In the genomic region with DNA sequence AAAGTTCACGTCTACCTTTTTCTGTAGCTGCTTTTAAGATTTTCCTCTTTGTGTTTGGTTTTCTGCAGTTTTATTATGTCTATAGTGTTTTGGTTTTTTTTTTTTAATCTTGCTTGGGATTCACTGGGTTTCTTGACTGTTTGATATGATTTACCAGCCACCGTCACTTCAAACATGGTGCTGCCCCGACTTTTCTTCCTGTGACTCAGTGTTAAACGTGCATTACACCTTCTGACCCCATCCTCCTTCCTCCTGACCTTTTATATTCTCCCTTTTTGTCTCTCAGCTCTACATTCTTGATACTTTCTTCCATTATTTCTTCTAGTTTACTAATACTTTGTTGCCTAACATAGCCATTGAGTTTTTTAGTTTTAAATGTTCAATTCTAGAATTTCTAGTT, we compare ENCODE assay signal across 25 cellular contexts.
DNase-seq lines count a peak whose midpoint lies in the region; ATAC-seq and TF ChIP-seq lines count a peak whose summit lies in the region.
"Had no signal": no experiment of that assay in that cellular context is flagged by ENCODE, and none has a peak within 500 bp of the region (broad histone marks: within the 10 kb centered on the region; RNA-seq: fewer than 3 reads in every experiment).

No MANE protein-coding gene starts in this region.

- H3K9me3 Mint-ChIP-seq in activated T-cell treated with anti-CD3 and anti-CD28 coated beads, Interleukin-2, amount 50 U/mL, for 72 hours, result no peaks in the 10 kb centered on the region
- H3K9me3 Mint-ChIP-seq in H9 (peaks cover 0 to 7% of the 10 kb centered on the region in 2 experiments; a peak in 2 of 5 replicates), osteocyte (ENCODE audit: unreplicated experiment) (no peaks in the 10 kb centered on the region)
- no peaks in the 10 kb centered on the region for H3K9me3 Mint-ChIP-seq in activated T-helper 2 cell treated with anti-CD3 and anti-CD28 coated beads, Interferon-gamma antibody, Interleukin-2, Interleukin-4, amounts not matched to agents 10 μg/mL and 5 μg/mL and 100 μg/mL, durations not matched to agents 14 hours and 24 hours and 36 hours

- no peak overlapping the region for H4K91ac ChIP-seq in H9 (ENCODE audit: insufficient read length, low read depth, low read length)

- no peak overlapping the region for H2BK120ac ChIP-seq in H9 (ENCODE audit: low read depth, low read length, poor library complexity, severe bottlenecking)

- H3K4me2 ChIP-seq in H9 (ENCODE audit: insufficient read depth, insufficient read length, low read length), result no peak overlapping the region
- H3K4me2 ChIP-seq: smooth muscle cell had no signal

- H2BK15ac ChIP-seq in H9 (ENCODE audit: low read depth, low read length), result no peak overlapping the region

- intact Hi-C loops in activated T-helper 2 cell treated with anti-CD3 and anti-CD28 coated beads, Interferon-gamma antibody, Interleukin-2, Interleukin-4, amounts not matched to agents 10 μg/mL and 5 μg/mL and 100 μg/mL, durations not matched to agents 14 hours and 24 hours and 36 hours (cut with micrococcal nuclease), result loop anchor here (1.0 kb wide), 1 partner anchor 9 kb away; no protein-coding TSS in a partner anchor
- intact Hi-C loops in posterior vena cava (cut with DNase I), result loop anchor here in 1 of 2 donors (10.0 kb wide), 1 partner anchor 52 kb away; no protein-coding TSS in a partner anchor

- H3K23ac ChIP-seq in H9 (ENCODE audit: insufficient read length, low read depth, low read length), result no peak overlapping the region

- no peak overlapping the region for H3K4ac ChIP-seq in H9 (ENCODE audit: low read depth, low read length)

- H3K27me3 Mint-ChIP-seq in activated T-cell treated with anti-CD3 and anti-CD28 coated beads, Interleukin-2, amount 50 U/mL, for 72 hours (ENCODE audit: low read depth), result no peaks in the 10 kb centered on the region
- H3K27me3 Mint-ChIP-seq in H9 (ENCODE audit: low read depth) (no peaks in the 10 kb centered on the region), osteocyte (ENCODE audit: unreplicated experiment) (no peaks in the 10 kb centered on the region)
- H3K27me3 Mint-ChIP-seq in activated T-helper 2 cell treated with anti-CD3 and anti-CD28 coated beads, Interferon-gamma antibody, Interleukin-2, Interleukin-4, amounts not matched to agents 10 μg/mL and 5 μg/mL and 100 μg/mL, durations not matched to agents 14 hours and 24 hours and 36 hours (ENCODE audit: low read depth), result no peaks in the 10 kb centered on the region

- H3K9ac ChIP-seq in H9 (ENCODE audit: extremely low read depth, insufficient read length, low read length), result no peak overlapping the region

- no peak overlapping the region for H3K18ac ChIP-seq in H9 (ENCODE audit: insufficient read length, low read depth, low read length)

- peaks cover 57% of the 10 kb centered on the region for H3K4me1 Mint-ChIP-seq in activated T-cell treated with anti-CD3 and anti-CD28 coated beads, Interleukin-2, amount 50 U/mL, for 72 hours (ENCODE audit: low read depth)
- H3K4me1 Mint-ChIP-seq in H9 (peaks cover 18 to 20% of the 10 kb centered on the region in 2 experiments), osteocyte (ENCODE audit: unreplicated experiment) (peaks cover 65% of the 10 kb centered on the region)
- peaks cover 48% of the 10 kb centered on the region for H3K4me1 Mint-ChIP-seq in activated T-helper 2 cell treated with anti-CD3 and anti-CD28 coated beads, Interferon-gamma antibody, Interleukin-2, Interleukin-4, amounts not matched to agents 10 μg/mL and 5 μg/mL and 100 μg/mL, durations not matched to agents 14 hours and 24 hours and 36 hours (ENCODE audit: low read depth)

- no peaks in the 10 kb centered on the region for H4K20me1 ChIP-seq in H9 (ENCODE audit: control insufficient read depth, insufficient read depth, insufficient read length)

- H3K23me2 ChIP-seq in H9 (ENCODE audit: insufficient read length, low read depth, low read length, poor library complexity, severe bottlenecking), result no peaks in the 10 kb centered on the region

- no peak overlapping the region for H2AK5ac ChIP-seq in H9 (ENCODE audit: insufficient read length, low read length)

- H2BK20ac ChIP-seq in H9 (ENCODE audit: low read depth, low read length, poor library complexity, severe bottlenecking), result no peak overlapping the region

- H4K8ac ChIP-seq in H9 (replicated peaks; ENCODE audit: insufficient read length, low read depth, low read length), result no peak overlapping the region

- H3K27ac ChIP-seq in H9 (ENCODE audit: insufficient read length, low read depth, low read length), result no peak overlapping the region
- no peak overlapping the region for H3K27ac ChIP-seq in brain microvascular endothelial cell
- H3K27ac ChIP-seq: epithelial cell of prostate, stomach had no signal

- no peak overlapping the region for H3K4me3 ChIP-seq in brain microvascular endothelial cell (ENCODE audit: low read depth, low read length)
- H3K4me3 ChIP-seq: lung, smooth muscle cell, stomach, tibial nerve had no signal

- no peaks in the 10 kb centered on the region for H3K9me3 ChIP-seq in H9 (ENCODE audit: control insufficient read depth, low read depth, low read length)
- H3K9me3 ChIP-seq: stomach, tibial nerve had no signal

- WGBS in H9 (ENCODE audit: extremely low coverage, insufficient read length, low lambda C conversion rate), result no CpG with 5 or more reads among the region's 4 CpGs

- no peak overlapping the region for H3K56ac ChIP-seq in H9 (ENCODE audit: insufficient read length, low read depth, low read length)

- peaks cover 3% of the 10 kb centered on the region; the same call in 1 of the 2 replicates for H3K4me1 ChIP-seq in H9 (ENCODE audit: insufficient read depth, low read length)

- no peaks in the 10 kb centered on the region for H3K79me1 ChIP-seq in H9 (ENCODE audit: insufficient read depth, low read depth, low read length, poor library complexity, severe bottlenecking)

- no peak overlapping the region for H2BK12ac ChIP-seq in H9 (ENCODE audit: insufficient read length, low read depth, low read length)

- H2AFZ ChIP-seq in H9 (ENCODE audit: low read length), result no peak overlapping the region

- H3K36me3 Mint-ChIP-seq in activated T-cell treated with anti-CD3 and anti-CD28 coated beads, Interleukin-2, amount 50 U/mL, for 72 hours (ENCODE audit: insufficient read depth in 2 of 2), result peaks cover 8 to 12% of the 10 kb centered on the region in 2 donors
- peaks cover 29 to 35% (median 32%) of the 10 kb centered on the region in 3 experiments; a peak in 6 of 7 replicates for H3K36me3 Mint-ChIP-seq in H9 (ENCODE audit: insufficient read depth in 1 of 3, low read depth in 3 of 3)
- peaks cover 24% of the 10 kb centered on the region for H3K36me3 Mint-ChIP-seq in activated T-helper 2 cell treated with anti-CD3 and anti-CD28 coated beads, Interferon-gamma antibody, Interleukin-2, Interleukin-4, amounts not matched to agents 10 μg/mL and 5 μg/mL and 100 μg/mL, durations not matched to agents 14 hours and 24 hours and 36 hours (ENCODE audit: low read depth)
- peaks cover 20% of the 10 kb centered on the region for H3K36me3 Mint-ChIP-seq in osteocyte (ENCODE audit: unreplicated experiment)

- in situ Hi-C loops in brain microvascular endothelial cell (cut with HindIII; ENCODE audit: low pct_ligation_motif_present, low sequenced_read_pairs), result no loop called here

- TF ChIP-seq CTCF in H9 (conservative IDR thresholded peaks at IDR 0.05) (no peak), osteocyte (IDR thresholded peaks at IDR 0.05) (no peak), brain microvascular endothelial cell (IDR thresholded peaks at IDR 0.05; ENCODE audit: low read depth, low read length, missing control alignments) (no peak)

- peaks cover 2% of the 10 kb centered on the region; the same call in 1 of the 2 replicates for H3K79me2 ChIP-seq in H9 (ENCODE audit: insufficient read depth, low read length)

- no peak overlapping the region for H4K5ac ChIP-seq in H9 (ENCODE audit: insufficient read length, low read depth, low read length)

- H3K14ac ChIP-seq in H9 (ENCODE audit: insufficient read depth, low read length), result no peak overlapping the region

- H2BK5ac ChIP-seq in H9 (ENCODE audit: insufficient read length, low read length), result no peak overlapping the region

- peak overlapping the region; percentile 62 to 84 for H3K4me3 Mint-ChIP-seq in activated T-cell treated with anti-CD3 and anti-CD28 coated beads, Interleukin-2, amount 50 U/mL, for 72 hours
- H3K4me3 Mint-ChIP-seq in H9, result no peak overlapping the region
- H3K4me3 Mint-ChIP-seq in activated T-helper 2 cell treated with anti-CD3 and anti-CD28 coated beads, Interferon-gamma antibody, Interleukin-2, Interleukin-4, amounts not matched to agents 10 μg/mL and 5 μg/mL and 100 μg/mL, durations not matched to agents 14 hours and 24 hours and 36 hours (ENCODE audit: low read depth), result peak overlapping the region; percentile 3
- H3K4me3 Mint-ChIP-seq in osteocyte (ENCODE audit: unreplicated experiment), result no peak overlapping the region

- H3K27me3 ChIP-seq in H9 (ENCODE audit: insufficient read depth, low read length), result no peaks in the 10 kb centered on the region
- no peaks in the 10 kb centered on the region for H3K27me3 ChIP-seq in brain microvascular endothelial cell (replicated peaks)
- H3K27me3 ChIP-seq: stomach, tibial nerve had no signal

- H3K27ac Mint-ChIP-seq in activated T-cell treated with anti-CD3 and anti-CD28 coated beads, Interleukin-2, amount 50 U/mL, for 72 hours, result peak overlapping the region; percentile 98
- H3K27ac Mint-ChIP-seq in H9 (peak overlapping the region in 2 of 3 experiments; percentile 4 to 7; a peak in 2 of 7 replicates), osteocyte (ENCODE audit: unreplicated experiment) (peak overlapping the region; percentile 4)
- peak overlapping the region; percentile 81 for H3K27ac Mint-ChIP-seq in activated T-helper 2 cell treated with anti-CD3 and anti-CD28 coated beads, Interferon-gamma antibody, Interleukin-2, Interleukin-4, amounts not matched to agents 10 μg/mL and 5 μg/mL and 100 μg/mL, durations not matched to agents 14 hours and 24 hours and 36 hours

- H3K36me3 ChIP-seq in brain microvascular endothelial cell (replicated peaks), result peaks cover 3% of the 10 kb centered on the region

- peak; percentile 29 to 46 for DNase-seq in activated T-cell treated with anti-CD3 and anti-CD28 coated beads, Interleukin-2, amount 50 U/mL, for 72 hours
- no peak for DNase-seq in activated T-cell treated with anti-CD3 and anti-CD28 coated beads for 4 hours
- no peak for DNase-seq in H9
- no peak for DNase-seq in activated T-helper 2 cell treated with anti-CD3 and anti-CD28 coated beads, Interferon-gamma antibody, Interleukin-2, Interleukin-4, amounts not matched to agents 10 μg/mL and 5 μg/mL and 100 μg/mL, durations not matched to agents 14 hours and 24 hours and 36 hours (ENCODE audit: low spot score)
- DNase-seq in osteocyte (ENCODE audit: extremely low spot score, unreplicated experiment), result no peak
- DNase-seq in EL, result no peak
- DNase-seq in posterior vena cava (ENCODE audit: low spot score), result no peak
- DNase-seq in brain microvascular endothelial cell, result no peak
- DNase-seq: effector CD4-positive, alpha-beta T cell; glutamatergic neuron; HCEC 1CT; NCI-H1092; NCI-H187; NCI-H2171 treated with DMSO at 0.1 percent for 48 hours; NCI-H524; occipital lobe; SIG-M5; stimulated activated CD4-positive, alpha-beta T cell treated with anti-CD3 and anti-CD28 coated beads, Interleukin-4, amount 100 ng/mL, for 1 hour; stomach had no signal

- ATAC-seq in activated T-cell treated with anti-CD3 and anti-CD28 coated beads, Interleukin-2, amount 50 U/mL, for 72 hours (replicated peaks in 1 of 2), result peak; percentile 86
- ATAC-seq: HepG2, Panc1 had no signal

- no peak overlapping the region for H3T11ph ChIP-seq in H9 (ENCODE audit: low read length)

Comparison
In these comparisons a context has a peak if more than half of its experiments do, and no peak if none do; other contexts are left out.
1. DNase-seq: peak in activated T-cell treated with anti-CD3 and anti-CD28 coated beads, Interleukin-2, amount 50 U/mL, for 72 hours (2 of 2); none in activated T-cell treated with anti-CD3 and anti-CD28 coated beads for 4 hours (single experiment), H9 (single experiment), activated T-helper 2 cell treated with anti-CD3 and anti-CD28 coated beads, Interferon-gamma antibody, Interleukin-2, Interleukin-4, amounts not matched to agents 10 μg/mL and 5 μg/mL and 100 μg/mL, durations not matched to agents 14 hours and 24 hours and 36 hours (single experiment), osteocyte (single experiment), EL (single experiment), posterior vena cava (single experiment) and brain microvascular endothelial cell (single experiment).
2. H3K27ac Mint-ChIP-seq: peak in every context shown above with its lines; median percentile 98 in activated T-cell treated with anti-CD3 and anti-CD28 coated beads, Interleukin-2, amount 50 U/mL, for 72 hours; 81 in activated T-helper 2 cell treated with anti-CD3 and anti-CD28 coated beads, Interferon-gamma antibody, Interleukin-2, Interleukin-4, amounts not matched to agents 10 μg/mL and 5 μg/mL and 100 μg/mL, durations not matched to agents 14 hours and 24 hours and 36 hours; 6 in H9; 4 in osteocyte.
3. H3K4me3 Mint-ChIP-seq: peak in activated T-cell treated with anti-CD3 and anti-CD28 coated beads, Interleukin-2, amount 50 U/mL, for 72 hours (2 of 2) and activated T-helper 2 cell treated with anti-CD3 and anti-CD28 coated beads, Interferon-gamma antibody, Interleukin-2, Interleukin-4, amounts not matched to agents 10 μg/mL and 5 μg/mL and 100 μg/mL, durations not matched to agents 14 hours and 24 hours and 36 hours (single experiment); none in H9 (0 of 2) and osteocyte (single experiment).